In the genomic region with DNA sequence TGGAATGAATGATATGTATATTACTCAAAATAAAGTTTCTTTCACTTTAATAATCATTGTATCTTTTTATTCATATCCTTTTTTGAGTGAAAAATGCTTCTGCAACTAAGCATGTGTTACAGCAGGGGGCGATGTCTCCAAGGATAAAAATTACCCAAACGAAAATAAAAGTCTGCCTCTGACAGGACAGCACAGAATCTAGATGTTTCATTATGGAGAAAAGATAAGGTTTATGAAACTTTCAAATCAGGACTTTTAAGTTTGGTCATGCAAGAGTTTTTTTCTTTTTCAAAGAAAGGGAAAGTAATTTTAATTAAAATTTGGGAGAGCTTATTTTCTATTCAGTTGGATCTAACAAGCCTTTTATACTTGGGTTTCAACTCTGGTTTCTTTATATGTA, we compare ENCODE assay signal across 8 cellular contexts. TPM values are rescaled to one million over a fixed set of nuclear protein-coding genes. Genes with fewer than 3 reads are reported as not detected.
DNase-seq lines count a peak whose midpoint lies in the region; ATAC-seq, FAIRE-seq and TF ChIP-seq lines count a peak whose summit lies in the region.

No MANE protein-coding gene starts in this region.

- H4K20me1 ChIP-seq in OCI-LY7 (ENCODE audit: insufficient read depth, low read length) = no peaks in the 10 kb centered on the region

- no peaks in the 10 kb centered on the region for H3K27me3 Mint-ChIP-seq in brain

- H3K9me3 ChIP-seq in OCI-LY7 (ENCODE audit: low read length) (no peaks in the 10 kb centered on the region), kidney (ENCODE audit: control insufficient read depth in 1 of 2, low read length in 2 of 2) (no peaks in the 10 kb centered on the region), subcutaneous abdominal adipose tissue (ENCODE audit: control insufficient read depth in 5 of 5, low read length in 5 of 5) (no peaks in the 10 kb centered on the region)

- CTCF ChIA-PET in OCI-LY7 (lab: Charles Lee; ENCODE audit: unreplicated experiment) = no interaction called here

- no peaks in the 10 kb centered on the region for H3K9me2 ChIP-seq in OCI-LY7 (ENCODE audit: insufficient read depth, low read length)

- H3K9ac ChIP-seq in kidney (ENCODE audit: low read length in 2 of 2) = no peak overlapping the region
- H3K9ac ChIP-seq in subcutaneous abdominal adipose tissue (ENCODE audit: low read length in 5 of 5) = no peak overlapping the region

- H3K36me3 Mint-ChIP-seq in brain = no peaks in the 10 kb centered on the region

- peaks cover 4% of the 10 kb centered on the region for H3K4me1 Mint-ChIP-seq in brain

- no peaks in the 10 kb centered on the region for H3K79me2 ChIP-seq in OCI-LY7 (ENCODE audit: insufficient read depth, low read depth, low read length)

- H3K27ac ChIP-seq in 22Rv1 (no peak overlapping the region), OCI-LY7 (ENCODE audit: low read depth, low read length, poor library complexity, severe bottlenecking) (no peak overlapping the region), kidney (ENCODE audit: low read depth in 2 of 2, low read length in 2 of 2) (no peak overlapping the region), subcutaneous abdominal adipose tissue (ENCODE audit: low read depth, low read length) (peak overlapping the region; percentile 81)

- no peak overlapping the region for H3K27ac Mint-ChIP-seq in brain

- no peak overlapping the region for H3K4me3 ChIP-seq in OCI-LY7 (ENCODE audit: low read depth, low read length, poor library complexity, severe bottlenecking)
- no peak overlapping the region for H3K4me3 ChIP-seq in kidney (ENCODE audit: low read length in 2 of 2)
- no peak overlapping the region for H3K4me3 ChIP-seq in subcutaneous abdominal adipose tissue (ENCODE audit: low read depth in 1 of 5, low read length in 5 of 5)

- H3K4me1 ChIP-seq in OCI-LY7 (ENCODE audit: insufficient read depth, low read length, poor library complexity, severe bottlenecking) (no peaks in the 10 kb centered on the region), kidney (ENCODE audit: control insufficient read depth in 1 of 2, insufficient read depth in 1 of 2, low read depth in 1 of 2, low read length in 2 of 2) (no peaks in the 10 kb centered on the region), subcutaneous abdominal adipose tissue (ENCODE audit: control insufficient read depth in 5 of 5, insufficient read depth in 5 of 5, low read length in 5 of 5) (peaks cover 0 to 10% (median 8%) of the 10 kb centered on the region in 5 donors)

- H3K27me3 ChIP-seq in subcutaneous abdominal adipose tissue (ENCODE audit: control insufficient read depth in 5 of 5, insufficient read depth in 4 of 5, low read length in 5 of 5) = no peaks in the 10 kb centered on the region

- peak; percentile 59 for ATAC-seq in HG02798 (IDR thresholded peaks at IDR 0.05; ENCODE audit: poor library complexity, unreplicated experiment)
- ATAC-seq in HG02571 (IDR thresholded peaks at IDR 0.05; ENCODE audit: unreplicated experiment) = no peak

- H3K4me3 Mint-ChIP-seq in brain = no peak overlapping the region

- H3K36me3 ChIP-seq in OCI-LY7 (ENCODE audit: insufficient read depth, low read length) = no peaks in the 10 kb centered on the region
- H3K36me3 ChIP-seq in kidney (ENCODE audit: control insufficient read depth in 1 of 2, insufficient read depth in 2 of 2, low read length in 2 of 2) = no peaks in the 10 kb centered on the region
- H3K36me3 ChIP-seq in subcutaneous abdominal adipose tissue (ENCODE audit: control insufficient read depth in 5 of 5, insufficient read depth in 5 of 5, low read length in 5 of 5) = peaks cover 0 to 2% (median 1%) of the 10 kb centered on the region in 5 donors

- DNase-seq in DMS79 treated with DMSO at 0.1 percent for 48 hours (lab: John Stamatoyannopoulos, UW) = peak; percentile 68
- peak; percentile 45 for DNase-seq in OCI-LY7 (ENCODE audit: low spot score)
- DNase-seq in kidney = no peak

- peak; percentile 98 for FAIRE-seq in kidney (lab: Jason Lieb, UNC)

- no peaks in the 10 kb centered on the region for H3K9me3 Mint-ChIP-seq in brain

- POLR2A ChIA-PET in OCI-LY7 (lab: Charles Lee) = interaction anchor here (0.5 to 0.9 kb wide), 2 partner anchors 17 to 328 kb away, joined by 3 to 4 read pairs; no protein-coding TSS in a partner anchor

- H2AFZ ChIP-seq in OCI-LY7 (ENCODE audit: low read length) = no peak overlapping the region

- peak; percentile 92 for TF ChIP-seq CTCF in 22Rv1 (IDR thresholded peaks at IDR 0.05)
- peak; percentile 91 for TF ChIP-seq CTCF in OCI-LY7 (conservative IDR thresholded peaks at IDR 0.05; ENCODE audit: low read length)
- TF ChIP-seq CTCF in brain (conservative IDR thresholded peaks at IDR 0.05) = peak; percentile 88 to 93
- peak; percentile 88 for TF ChIP-seq CTCF in kidney (IDR thresholded peaks at IDR 0.05; ENCODE audit: borderline replicate concordance, extremely low read depth, insufficient read depth)

- no TSS peak for BruUV-seq in OCI-LY7 (replicated peaks; lab: Mats Ljungman, UMichigan)

- intact Hi-C loops in OCI-LY7 (cut with micrococcal nuclease; ENCODE audit: unreplicated experiment) = loop anchor here (1.0 to 2.0 kb wide), 2 partner anchors 330 to 548 kb away; no protein-coding TSS in a partner anchor
- intact Hi-C loops in kidney (cut with DNase I) = loop anchor here (5.0 kb wide), 1 partner anchor 329 kb away; no protein-coding TSS in a partner anchor

- no peak overlapping the region for H3K4me2 ChIP-seq in OCI-LY7 (ENCODE audit: low read length)

RNA-seq across cellular contexts. Expression of a gene that starts 48.4 kb away (rescaled TPM):
- total RNA-seq in OCI-LY7 (2014; rRNA removed; shearing (Covaris generic)) = not detected in 2 replicates
- total RNA-seq in OCI-LY7 (2022) = not detected in 2 replicates
- polyA plus RNA-seq in brain (ENCODE audit: insufficient read depth, low read depth, low replicate concordance) = 9.4 TPM
- 108 TPM for total RNA-seq in kidney
- 21.5 TPM for polyA plus RNA-seq in kidney (ENCODE audit: insufficient read depth, low read depth, low replicate concordance)

Comparison
In these comparisons a context has a peak if more than half of its experiments do, and no peak if none do; other contexts are left out.
1. RNA of a gene that starts 48.4 kb away (total RNA-seq): 108 TPM in kidney (single experiment); not detected in OCI-LY7; every median in the first group is over 100 times any median in the second.
2. Peak in every context shown above with its lines, with median percentiles within 50 percentile points of each other: CTCF ChIP-seq.